In the genomic region with DNA sequence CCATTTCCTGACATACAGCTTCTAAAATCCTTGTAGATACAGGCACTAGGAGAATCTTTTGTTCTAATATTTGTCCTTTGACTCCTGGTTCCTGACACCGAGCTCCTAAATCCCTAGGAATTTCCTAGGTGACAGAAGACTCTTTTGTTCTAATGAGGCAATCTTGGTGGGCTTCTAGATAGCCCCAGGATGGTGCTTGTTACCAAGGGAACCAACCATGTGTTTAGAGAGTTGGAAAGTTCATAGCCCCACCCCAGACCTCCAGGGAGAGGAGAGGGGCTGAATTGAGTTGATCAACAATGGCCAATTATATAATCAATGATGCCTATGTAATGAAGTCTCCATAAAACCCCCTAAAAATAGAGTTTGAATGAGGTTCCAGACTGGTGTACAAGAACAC, we compare ENCODE assay signal across 23 cellular contexts.
"Had no signal": no experiment of that assay in that cellular context is flagged by ENCODE, and none has a peak within 500 bp of the region (broad histone marks: within the 10 kb centered on the region; RNA-seq: fewer than 3 reads in every experiment).

No MANE protein-coding gene starts in this region.

- H3K9me3 ChIP-seq: adrenal gland, SJSA1 had no signal

- H3K27me3 Mint-ChIP-seq: activated CD8-positive, alpha-beta T cell treated with anti-CD3 and anti-CD28 coated beads for 36 hours; activated naive CD8-positive, alpha-beta T cell treated with anti-CD3 and anti-CD28 coated beads, Interleukin-2, amount 10 ng/mL, durations not matched to agents 7 days and 5 days had no signal

- H3K36me3 ChIP-seq: adrenal gland had no signal

- H3K27ac Mint-ChIP-seq: activated CD8-positive, alpha-beta T cell treated with anti-CD3 and anti-CD28 coated beads for 36 hours; activated naive CD8-positive, alpha-beta T cell treated with anti-CD3 and anti-CD28 coated beads, Interleukin-2, amount 10 ng/mL, durations not matched to agents 7 days and 5 days; activated T-cell treated with anti-CD3 and anti-CD28 coated beads, Interleukin-2, amount 50 U/mL, for 72 hours; T-helper 1 cell treated with Interleukin-12 subunit alpha and Interleukin-12 subunit beta and Interleukin-4 antibody, amounts not matched to agents 30 μg/mL and 1 μg/mL, for 36 hours had no signal

- H3K4me3 Mint-ChIP-seq: activated CD8-positive, alpha-beta T cell treated with anti-CD3 and anti-CD28 coated beads for 36 hours; activated naive CD8-positive, alpha-beta T cell treated with anti-CD3 and anti-CD28 coated beads, Interleukin-2, amount 10 ng/mL, durations not matched to agents 7 days and 5 days; activated T-cell treated with anti-CD3 and anti-CD28 coated beads, Interleukin-2, amount 50 U/mL, for 72 hours; T-helper 1 cell treated with Interleukin-12 subunit alpha and Interleukin-12 subunit beta and Interleukin-4 antibody, amounts not matched to agents 30 μg/mL and 1 μg/mL, for 36 hours had no signal

- H3K9me3 Mint-ChIP-seq: activated CD8-positive, alpha-beta T cell treated with anti-CD3 and anti-CD28 coated beads for 36 hours; activated naive CD8-positive, alpha-beta T cell treated with anti-CD3 and anti-CD28 coated beads, Interleukin-2, amount 10 ng/mL, durations not matched to agents 7 days and 5 days; activated T-cell treated with anti-CD3 and anti-CD28 coated beads, Interleukin-2, amount 50 U/mL, for 72 hours; T-helper 1 cell treated with Interleukin-12 subunit alpha and Interleukin-12 subunit beta and Interleukin-4 antibody, amounts not matched to agents 30 μg/mL and 1 μg/mL, for 36 hours had no signal

- H3K4me3 ChIP-seq: adrenal gland, SJSA1 had no signal

- ATAC-seq: activated CD8-positive, alpha-beta T cell treated with anti-CD3 and anti-CD28 coated beads for 36 hours; activated T-cell treated with anti-CD3 and anti-CD28 coated beads, Interleukin-2, amount 50 U/mL, for 72 hours; PC-3; SK-N-SH treated with all-trans-retinoic acid at 6 μM for 48 hours had no signal

- H3K27ac ChIP-seq: adrenal gland, SJSA1 had no signal

- H3K27me3 ChIP-seq: adrenal gland, SJSA1 had no signal

- FAIRE-seq: RCC 7860 had no signal

- DNase-seq: activated CD4-positive, alpha-beta T cell treated with anti-CD3 and anti-CD28 coated beads, Interleukin-2, amount 50 U/mL, for 1 hour; activated CD4-positive, CD25-positive, alpha-beta regulatory T cell; activated CD8-positive, alpha-beta memory T cell treated with anti-CD3 and anti-CD28 coated beads, Interleukin-2, amount 50 U/mL, for 4 hours; activated CD8-positive, alpha-beta T cell treated with anti-CD3 and anti-CD28 coated beads for 36 hours; activated naive CD4-positive, alpha-beta T cell treated with anti-CD3 and anti-CD28 coated beads, Interleukin-2, amount 50 U/mL, for 16 hours; activated naive CD8-positive, alpha-beta T cell treated with anti-CD3 and anti-CD28 coated beads, Interleukin-2, amount 10 ng/mL, durations not matched to agents 7 days and 5 days; activated T-cell treated with anti-CD3 and anti-CD28 coated beads, Interleukin-2, amount 50 U/mL, for 72 hours; adrenal gland; anterior cingulate cortex; Karpas-422; MM.1S; NCI-H1105; NCI-H1436; NCI-H1694 treated with DMSO at 0.1 percent for 48 hours; NCI-H2029 treated with DMSO at 0.1 percent for 48 hours; NCI-H446; NCI-H524; PC-3; SHP77 had no signal

- H3K4me1 ChIP-seq: adrenal gland, SJSA1 had no signal

- H3K4me1 Mint-ChIP-seq: activated naive CD8-positive, alpha-beta T cell treated with anti-CD3 and anti-CD28 coated beads, Interleukin-2, amount 10 ng/mL, durations not matched to agents 7 days and 5 days had no signal
